ENCODE assay signal across 25 cellular contexts in the genomic region with DNA sequence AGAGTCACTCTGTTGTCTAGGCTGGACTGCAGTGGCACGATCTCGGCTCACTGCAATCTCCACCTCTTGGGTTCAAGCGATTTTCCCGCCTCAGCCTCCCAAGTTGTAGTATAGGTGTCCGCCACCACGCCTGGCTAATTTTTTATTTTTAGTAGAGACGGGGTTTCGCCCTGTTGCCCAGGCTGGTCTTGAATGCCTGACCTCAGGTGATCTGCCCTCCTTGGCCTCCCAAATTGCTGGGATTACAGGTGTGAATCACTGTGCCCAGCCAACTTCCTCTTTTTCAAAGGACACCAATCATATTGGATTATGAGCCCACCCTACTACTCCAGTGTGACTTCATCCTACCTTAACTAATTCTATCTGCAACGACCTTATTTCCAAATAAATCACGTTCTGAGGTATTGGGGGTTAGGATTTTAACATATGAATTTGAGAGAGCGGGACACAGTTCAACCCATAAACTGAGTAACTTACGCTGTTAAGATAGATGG. TPM values are rescaled to one million over a fixed set of nuclear protein-coding genes. Genes with fewer than 3 reads are reported as not detected.
DNase-seq lines count a peak whose midpoint lies in the region; ATAC-seq and TF ChIP-seq lines count a peak whose summit lies in the region.
"Had no signal": no experiment of that assay in that cellular context is flagged by ENCODE, and none has a peak within 500 bp of the region (broad histone marks: within the 10 kb centered on the region; RNA-seq: fewer than 3 reads in every experiment).

No MANE protein-coding gene starts in this region.

- POLR2A ChIA-PET in activated naive CD8-positive, alpha-beta T cell treated with anti-CD3 and anti-CD28 coated beads, Interleukin-2, amount 10 ng/mL, durations not matched to agents 7 days and 5 days (lab: Charles Lee): no interaction called here

- H2AK5ac ChIP-seq in neuronal stem cell (ENCODE audit: low read depth, low read length): no peak overlapping the region

- H3K9me3 ChIP-seq in esophagus squamous epithelium (no peaks in the 10 kb centered on the region), neuronal stem cell (replicated peaks in 1 of 2; ENCODE audit: control insufficient read depth in 2 of 2, insufficient read depth in 1 of 2, low read depth in 1 of 2, low read length in 2 of 2) (no peaks in the 10 kb centered on the region)
- H3K9me3 ChIP-seq: esophagus muscularis mucosa, left lung, right atrium auricular region had no signal

- peak overlapping the region; percentile 65 for H3K27ac Mint-ChIP-seq in activated T-cell treated with anti-CD3 and anti-CD28 coated beads, Interleukin-2, amount 50 U/mL, for 24 hours
- H3K27ac Mint-ChIP-seq in activated naive CD8-positive, alpha-beta T cell treated with anti-CD3 and anti-CD28 coated beads, Interleukin-2, amount 10 ng/mL, durations not matched to agents 7 days and 5 days: peak overlapping the region; percentile 73
- H3K27ac Mint-ChIP-seq: stimulated activated effector memory CD8-positive, alpha-beta T cell treated with anti-CD3 and anti-CD28 coated beads, Interleukin-12 subunit alpha, Interleukin-12 subunit beta, amount 100 ng/mL, for 72 hours had no signal

- H2BK5ac ChIP-seq in neuronal stem cell (ENCODE audit: low read length): no peak overlapping the region

- no peak overlapping the region for H2BK120ac ChIP-seq in neuronal stem cell (ENCODE audit: low read depth, low read length)

- no peak overlapping the region for H2AFZ ChIP-seq in neuronal stem cell (ENCODE audit: low read length)

- H3K36me3 Mint-ChIP-seq in activated T-cell treated with anti-CD3 and anti-CD28 coated beads, Interleukin-2, amount 50 U/mL, for 24 hours (ENCODE audit: low read depth): peaks cover 71% of the 10 kb centered on the region
- peaks cover 40% of the 10 kb centered on the region for H3K36me3 Mint-ChIP-seq in activated naive CD8-positive, alpha-beta T cell treated with anti-CD3 and anti-CD28 coated beads, Interleukin-2, amount 10 ng/mL, durations not matched to agents 7 days and 5 days

- no peak overlapping the region for H3K4me2 ChIP-seq in neuronal stem cell (ENCODE audit: insufficient read depth, low read length, poor library complexity, severe bottlenecking)

- no peak overlapping the region for H3K14ac ChIP-seq in neuronal stem cell (ENCODE audit: low read length)

- H3K9ac ChIP-seq in neuronal stem cell (ENCODE audit: low read depth, low read length, poor library complexity): no peak overlapping the region

- H3K27ac ChIP-seq in esophagus squamous epithelium (no peak overlapping the region), neuronal stem cell (replicated peaks; ENCODE audit: low read length) (no peak overlapping the region)
- H3K27ac ChIP-seq: esophagus muscularis mucosa, right atrium auricular region had no signal

- intact Hi-C loops in sciatic nerve (cut with DNase I): no loop called here
- intact Hi-C loops in esophagus squamous epithelium (cut with DNase I): no loop called here

- peaks cover 84% of the 10 kb centered on the region for H3K4me1 Mint-ChIP-seq in activated T-cell treated with anti-CD3 and anti-CD28 coated beads, Interleukin-2, amount 50 U/mL, for 24 hours (ENCODE audit: low read depth)
- H3K4me1 Mint-ChIP-seq in activated naive CD8-positive, alpha-beta T cell treated with anti-CD3 and anti-CD28 coated beads, Interleukin-2, amount 10 ng/mL, durations not matched to agents 7 days and 5 days: peaks cover 57% of the 10 kb centered on the region

- H3K27me3 Mint-ChIP-seq in activated T-cell treated with anti-CD3 and anti-CD28 coated beads, Interleukin-2, amount 50 U/mL, for 24 hours: no peaks in the 10 kb centered on the region
- no peaks in the 10 kb centered on the region for H3K27me3 Mint-ChIP-seq in activated naive CD8-positive, alpha-beta T cell treated with anti-CD3 and anti-CD28 coated beads, Interleukin-2, amount 10 ng/mL, durations not matched to agents 7 days and 5 days

- H4K8ac ChIP-seq in neuronal stem cell (ENCODE audit: low read depth, low read length): no peak overlapping the region

- H2BK12ac ChIP-seq in neuronal stem cell (ENCODE audit: low read length): no peak overlapping the region

- no peak for TF ChIP-seq CTCF in esophagus squamous epithelium (IDR thresholded peaks at IDR 0.05)

- H2BK15ac ChIP-seq in neuronal stem cell (ENCODE audit: low read length): no peak overlapping the region

- H4K91ac ChIP-seq in neuronal stem cell (ENCODE audit: low read depth, low read length, poor library complexity): no peak overlapping the region

- H3K4me3 Mint-ChIP-seq in activated T-cell treated with anti-CD3 and anti-CD28 coated beads, Interleukin-2, amount 50 U/mL, for 24 hours: peak overlapping the region; percentile 23
- H3K4me3 Mint-ChIP-seq in activated naive CD8-positive, alpha-beta T cell treated with anti-CD3 and anti-CD28 coated beads, Interleukin-2, amount 10 ng/mL, durations not matched to agents 7 days and 5 days: peak overlapping the region; percentile 60
- H3K4me3 Mint-ChIP-seq: stimulated activated effector memory CD8-positive, alpha-beta T cell treated with anti-CD3 and anti-CD28 coated beads, Interleukin-12 subunit alpha, Interleukin-12 subunit beta, amount 100 ng/mL, for 72 hours had no signal

- DNase-seq in activated T-cell treated with anti-CD3 and anti-CD28 coated beads, Interleukin-2, amount 50 U/mL, for 24 hours: no peak
- DNase-seq in activated T-cell treated with anti-CD3 and anti-CD28 coated beads for 4 hours: no peak
- peak; percentile 27 for DNase-seq in NAMALWA (ENCODE audit: low spot score)
- no peak for DNase-seq in activated naive CD8-positive, alpha-beta T cell treated with anti-CD3 and anti-CD28 coated beads, Interleukin-2, amount 10 ng/mL, durations not matched to agents 7 days and 5 days
- DNase-seq in sciatic nerve (ENCODE audit: low spot score): peak; percentile 48
- no peak for DNase-seq in activated gamma-delta T cell treated with Interleukin-2 at 50 U/mL for 16 hours
- DNase-seq in esophagus squamous epithelium (lab: John Stamatoyannopoulos, UW): no peak
- no peak for DNase-seq in neuronal stem cell (ENCODE audit: low spot score)
- DNase-seq: activated CD8-positive, alpha-beta memory T cell treated with anti-CD3 and anti-CD28 coated beads, Interleukin-2, amount 50 U/mL, for 48 hours; amniotic stem cell; DND-41; glutamatergic neuron; GOT3; left lung; NCI-H2029 treated with DMSO at 0.1 percent for 48 hours; NCI-H446 treated with DMSO at 0.1 percent for 48 hours; occipital lobe; PC-3; SIG-M5; stimulated activated CD4-positive, alpha-beta T cell treated with anti-CD3 and anti-CD28 coated beads, Interleukin-15, amount 100 ng/mL, for 24 hours; T-helper 2 cell; trophoblast cell had no signal

- no peak overlapping the region for H3K23ac ChIP-seq in neuronal stem cell (ENCODE audit: low read depth, low read length, poor library complexity)

- H3K9me3 Mint-ChIP-seq in activated T-cell treated with anti-CD3 and anti-CD28 coated beads, Interleukin-2, amount 50 U/mL, for 24 hours: no peaks in the 10 kb centered on the region
- H3K9me3 Mint-ChIP-seq in activated naive CD8-positive, alpha-beta T cell treated with anti-CD3 and anti-CD28 coated beads, Interleukin-2, amount 10 ng/mL, durations not matched to agents 7 days and 5 days: no peaks in the 10 kb centered on the region
- H3K9me3 Mint-ChIP-seq: stimulated activated effector memory CD8-positive, alpha-beta T cell treated with anti-CD3 and anti-CD28 coated beads, Interleukin-12 subunit alpha, Interleukin-12 subunit beta, amount 100 ng/mL, for 72 hours had no signal

- TF ChIP-seq POLR2A in esophagus squamous epithelium (IDR thresholded peaks at IDR 0.05): no peak

- no peaks in the 10 kb centered on the region for H3K79me1 ChIP-seq in neuronal stem cell (ENCODE audit: low read depth, low read length)

- peaks cover 0 to 8% (median 0%) of the 10 kb centered on the region in 3 donors for H3K36me3 ChIP-seq in esophagus squamous epithelium
- H3K36me3 ChIP-seq in neuronal stem cell (replicated peaks in 1 of 2; ENCODE audit: control insufficient read depth in 2 of 2, insufficient read depth in 2 of 2, low read length in 2 of 2): no peaks in the 10 kb centered on the region
- H3K36me3 ChIP-seq: right atrium auricular region had no signal

- WGBS in esophagus squamous epithelium, 2 donors: 89 to 90% methylated on average over 9 to 10 of the region's 12 CpGs
- no CpG with 5 or more reads among the region's 12 CpGs for WGBS in neuronal stem cell (ENCODE audit: extremely low coverage in 2 of 2, insufficient read length in 2 of 2, insufficient replicate concordance in 1 of 2), 2 donors

- ATAC-seq in activated naive CD8-positive, alpha-beta T cell treated with anti-CD3 and anti-CD28 coated beads, Interleukin-2, amount 10 ng/mL, durations not matched to agents 7 days and 5 days (ENCODE audit: low read depth): no peak
- no peak for ATAC-seq in sciatic nerve
- ATAC-seq: left lung; PC-3; stimulated activated effector memory CD8-positive, alpha-beta T cell treated with anti-CD3 and anti-CD28 coated beads, Interleukin-12 subunit alpha, Interleukin-12 subunit beta, amount 100 ng/mL, for 72 hours had no signal

- H3K18ac ChIP-seq in neuronal stem cell (ENCODE audit: low read length): no peak overlapping the region

- H3K4me1 ChIP-seq in esophagus squamous epithelium: peaks cover 22 to 38% (median 28%) of the 10 kb centered on the region in 3 donors
- H3K4me1 ChIP-seq in neuronal stem cell (ENCODE audit: control insufficient read depth in 2 of 2, insufficient read depth in 1 of 2, low read depth in 1 of 2, low read length in 2 of 2): peaks cover 0 to 14% of the 10 kb centered on the region in 2 donors

- no peak overlapping the region for H3K4ac ChIP-seq in neuronal stem cell (ENCODE audit: low read length)

- no peaks in the 10 kb centered on the region for H3K27me3 ChIP-seq in esophagus squamous epithelium
- no peaks in the 10 kb centered on the region for H3K27me3 ChIP-seq in neuronal stem cell (ENCODE audit: control insufficient read depth in 3 of 3, insufficient read depth in 3 of 3, low read depth in 1 of 3, low read length in 3 of 3)
- H3K27me3 ChIP-seq: esophagus muscularis mucosa, left lung, right atrium auricular region had no signal

- no peak overlapping the region for H3K4me3 ChIP-seq in esophagus squamous epithelium
- no peak overlapping the region for H3K4me3 ChIP-seq in neuronal stem cell (ENCODE audit: low read length in 2 of 2)
- H3K4me3 ChIP-seq: esophagus muscularis mucosa, left lung, right atrium auricular region had no signal

RNA-seq across cellular contexts. Expression of gene ISG20, which starts 3.2 kb away (rescaled TPM):
- total RNA-seq in activated naive CD8-positive, alpha-beta T cell treated with anti-CD3 and anti-CD28 coated beads, Interleukin-2, amount 10 ng/mL, durations not matched to agents 7 days and 5 days: 100 to 1,000 TPM; 209 to 215 TPM
- total RNA-seq in sciatic nerve (20.2 TPM), esophagus squamous epithelium (10 to 100 TPM; 14.0 to 24.1 (median 19.7) TPM)
- polyA plus RNA-seq in neuronal stem cell (2013, experiment 1 of 2): 2.1 TPM
- polyA plus RNA-seq in neuronal stem cell (2013, experiment 2 of 2): 1.6 TPM
- total RNA-seq: occipital lobe had no signal

RNA-seq across cellular contexts. Expression of gene AEN, which starts 20.9 kb away (rescaled TPM):
- 10 to 100 TPM; 38.2 to 42.5 TPM for total RNA-seq in activated naive CD8-positive, alpha-beta T cell treated with anti-CD3 and anti-CD28 coated beads, Interleukin-2, amount 10 ng/mL, durations not matched to agents 7 days and 5 days
- 10.7 TPM for total RNA-seq in sciatic nerve
- total RNA-seq in esophagus squamous epithelium: 10 to 100 TPM; 13.4 to 31.4 (median 18.1) TPM
- 42.3 TPM for polyA plus RNA-seq in neuronal stem cell (2013, experiment 1 of 2)
- polyA plus RNA-seq in neuronal stem cell (2013, experiment 2 of 2): 41.6 TPM

Comparison
In these comparisons a context has a peak if more than half of its experiments do, and no peak if none do; other contexts are left out.
1. DNase-seq: peak in NAMALWA (single experiment) and sciatic nerve (single experiment); none in activated T-cell treated with anti-CD3 and anti-CD28 coated beads, Interleukin-2, amount 50 U/mL, for 24 hours (single experiment), activated T-cell treated with anti-CD3 and anti-CD28 coated beads for 4 hours (single experiment), activated naive CD8-positive, alpha-beta T cell treated with anti-CD3 and anti-CD28 coated beads, Interleukin-2, amount 10 ng/mL, durations not matched to agents 7 days and 5 days (single experiment), activated gamma-delta T cell treated with Interleukin-2 at 50 U/mL for 16 hours (single experiment), esophagus squamous epithelium (single experiment) and neuronal stem cell (single experiment).